Comparison of ENCODE assay signal across 1 cellular context in genomic region chr22:28679611-28680287, GRCh38.
TF ChIP-seq lines count a peak whose summit lies in the region.
"Not testable (repeated sequence)": the region's sequence is repeated elsewhere in the genome, so short reads cannot be mapped to it uniquely, and the experiment has no call there.

TSS of gene TTC28 (minus strand) at chr22:28679840. CDS start at chr22:28679723, 117 bp downstream.

TF ChIP-seq in HepG2, 621 proteins besides CTCF, POLR2A, EP300 and RAD21 (continued from another document and continues in another):
- TF ChIP-seq TOE1 (CRISPR knock-in tag; IDR thresholded peaks at IDR 0.05) (peak; percentile 38; the same call in 1 of the 2 replicates), SIN3A (IDR thresholded peaks at IDR 0.05; ENCODE audit: borderline replicate concordance, low read depth, low read length) (0 out of 2 replicates have a peak, but pooled peaks have one; percentile 11), SAP130 (CRISPR knock-in tag; IDR thresholded peaks at IDR 0.05; ENCODE audit: low read depth) (peak; percentile 58), ARID4A (CRISPR knock-in tag; IDR thresholded peaks at IDR 0.05; ENCODE audit: borderline replicate concordance) (peak; percentile 39; the same call in 1 of the 2 replicates), SALL1 (CRISPR knock-in tag; IDR thresholded peaks at IDR 0.05) (peak; percentile 86), HOXA7 (CRISPR knock-in tag; IDR thresholded peaks at IDR 0.05) (0 out of 2 replicates have a peak, but pooled peaks have one; percentile 53), SRY (CRISPR knock-in tag; IDR thresholded peaks at IDR 0.05) (peak; percentile 50; the same call in 1 of the 2 replicates), PITX1 (CRISPR knock-in tag; IDR thresholded peaks at IDR 0.05) (peak; percentile 37; the same call in 1 of the 2 replicates), KLF13 (CRISPR knock-in tag; IDR thresholded peaks at IDR 0.05) (peak; percentile 80; the same call in 1 of the 2 replicates), ZNF446 (CRISPR knock-in tag; IDR thresholded peaks at IDR 0.05) (peak; percentile 81; the same call in 1 of the 2 replicates), HIVEP1 (CRISPR knock-in tag; IDR thresholded peaks at IDR 0.05) (peak; percentile 84), HINFP (CRISPR knock-in tag; IDR thresholded peaks at IDR 0.05; ENCODE audit: low read depth) (0 out of 2 replicates have a peak, but pooled peaks have one; percentile 30), KDM2A (CRISPR knock-in tag; IDR thresholded peaks at IDR 0.05; ENCODE audit: borderline replicate concordance, low read depth) (peak; percentile 49; the same call in 1 of the 2 replicates), ZMYM4 (CRISPR knock-in tag; IDR thresholded peaks at IDR 0.05) (peak; percentile 61), CBFB (CRISPR knock-in tag; IDR thresholded peaks at IDR 0.05) (peak; percentile 47; the same call in 1 of the 2 replicates), NFYC (CRISPR knock-in tag; IDR thresholded peaks at IDR 0.05) (0 out of 2 replicates have a peak, but pooled peaks have one; percentile 11), MLXIP (CRISPR knock-in tag; IDR thresholded peaks at IDR 0.05; ENCODE audit: borderline replicate concordance) (0 out of 2 replicates have a peak, but pooled peaks have one; percentile 17), JDP2 (CRISPR knock-in tag; IDR thresholded peaks at IDR 0.05; ENCODE audit: borderline replicate concordance) (peak; percentile 45; the same call in 1 of the 2 replicates), ARNTL (CRISPR knock-in tag; IDR thresholded peaks at IDR 0.05) (peak; percentile 49; the same call in 1 of the 2 replicates), ZBTB40 (CRISPR knock-in tag; IDR thresholded peaks at IDR 0.05) (peak; percentile 51; the same call in 1 of the 2 replicates), ZNF691 (CRISPR knock-in tag; IDR thresholded peaks at IDR 0.05; ENCODE audit: borderline replicate concordance, low read depth) (0 out of 2 replicates have a peak, but pooled peaks have one; percentile 29), ZNF292 (CRISPR knock-in tag; IDR thresholded peaks at IDR 0.05; ENCODE audit: borderline replicate concordance, low read depth) (0 out of 2 replicates have a peak, but pooled peaks have one; percentile 41), ZSCAN25 (CRISPR knock-in tag; IDR thresholded peaks at IDR 0.05) (0 out of 2 replicates have a peak, but pooled peaks have one; percentile 41), TFDP2 (CRISPR knock-in tag; IDR thresholded peaks at IDR 0.05) (peak; percentile 54; the same call in 1 of the 2 replicates), ZNF790 (CRISPR knock-in tag; IDR thresholded peaks at IDR 0.05; ENCODE audit: borderline replicate concordance) (peak; percentile 74; the same call in 1 of the 2 replicates), ZNF724P (CRISPR knock-in tag; IDR thresholded peaks at IDR 0.05; ENCODE audit: borderline replicate concordance) (peak; percentile 87), ZNF543 (CRISPR knock-in tag; IDR thresholded peaks at IDR 0.05) (0 out of 2 replicates have a peak, but pooled peaks have one; percentile 65), MEF2D (CRISPR knock-in tag; IDR thresholded peaks at IDR 0.05) (peak; percentile 77; the same call in 1 of the 2 replicates), GMEB1 (CRISPR knock-in tag; IDR thresholded peaks at IDR 0.05; ENCODE audit: borderline replicate concordance) (peak; percentile 48; the same call in 1 of the 2 replicates)
- not testable (repeated sequence) for TF ChIP-seq ZBTB40 (IDR thresholded peaks at IDR 0.05)
